Comparison of ENCODE assay signal across 8 cellular contexts in genomic region chrX:2497961-2498780, GRCh38. TPM values are rescaled to one million over a fixed set of nuclear protein-coding genes. Genes with fewer than 3 reads are reported as not detected.
DNase-seq lines count a peak whose midpoint lies in the region; ATAC-seq lines count a peak whose summit lies in the region.

No MANE protein-coding gene starts in this region.

- peak; percentile 30 for ATAC-seq in aorta (ENCODE audit: low FRiP score)

- peak overlapping the region; percentile 30 for H3K4me2 ChIP-seq in mesendoderm (ENCODE audit: low read length)

- peak overlapping the region; percentile 67 for H3K9ac ChIP-seq in mesendoderm (ENCODE audit: low read length)

- no peaks in the 10 kb centered on the region for H3K9me3 ChIP-seq in aorta (ENCODE audit: control insufficient read depth, low read length)

- H2BK15ac ChIP-seq in mesendoderm (replicated peaks; ENCODE audit: low read depth), result no peak overlapping the region

- no peak for DNase-seq in activated naive CD4-positive, alpha-beta T cell treated with anti-CD3 and anti-CD28 coated beads for 36 hours
- DNase-seq in activated naive CD4-positive, alpha-beta T cell (lab: John Stamatoyannopoulos, UW), result no peak
- DNase-seq in mesendoderm (no peak), aorta (no peak), amniotic stem cell (lab: John Stamatoyannopoulos, UW) (no peak), NOMO-1 treated with dmso at 0.1 percent for 144 hours (lab: John Stamatoyannopoulos, UW; ENCODE audit: unreplicated experiment) (no peak), COLO668 (lab: John Stamatoyannopoulos, UW; ENCODE audit: unreplicated experiment) (no peak)

- H3K36me3 Mint-ChIP-seq in activated naive CD4-positive, alpha-beta T cell treated with anti-CD3 and anti-CD28 coated beads for 36 hours (ENCODE audit: low read depth), result peaks cover 4% of the 10 kb centered on the region
- H3K36me3 Mint-ChIP-seq in dendritic cell treated with granulocyte-macrophage colony-stimulating factor and Interleukin-4, amounts not matched to agents 40 ng/mL and 50 ng/mL, for 4 days (ENCODE audit: low read depth), result peaks cover 16% of the 10 kb centered on the region

- peak overlapping the region; percentile 92 for H3K56ac ChIP-seq in mesendoderm (ENCODE audit: low read length)

- H2BK120ac ChIP-seq in mesendoderm (ENCODE audit: low read depth, low read length), result no peak overlapping the region

- no peak overlapping the region for H3K4me3 ChIP-seq in mesendoderm (ENCODE audit: low read length)
- peak overlapping the region in 1 of 2 donors; percentile 23 for H3K4me3 ChIP-seq in aorta (ENCODE audit: low read length in 2 of 2)

- no peak overlapping the region for H3K23ac ChIP-seq in mesendoderm (ENCODE audit: low read length)

- peaks cover 5% of the 10 kb centered on the region for H3K79me1 ChIP-seq in mesendoderm (ENCODE audit: low read length)

- H3K27ac ChIP-seq in mesendoderm (ENCODE audit: low read depth, low read length) (peak overlapping the region; percentile 86), aorta (ENCODE audit: low read depth in 1 of 2, low read length in 2 of 2) (peak overlapping the region in 1 of 2 donors; percentile 52)

- no peak overlapping the region for H3K4ac ChIP-seq in mesendoderm (ENCODE audit: low read depth, low read length)

- no peak overlapping the region for H2AK5ac ChIP-seq in mesendoderm (ENCODE audit: low read length)

- no peaks in the 10 kb centered on the region for H3K27me3 Mint-ChIP-seq in activated naive CD4-positive, alpha-beta T cell treated with anti-CD3 and anti-CD28 coated beads for 36 hours (ENCODE audit: low read depth)
- no peaks in the 10 kb centered on the region for H3K27me3 Mint-ChIP-seq in dendritic cell treated with granulocyte-macrophage colony-stimulating factor and Interleukin-4, amounts not matched to agents 40 ng/mL and 50 ng/mL, for 4 days

- H3K9me3 Mint-ChIP-seq in activated naive CD4-positive, alpha-beta T cell treated with anti-CD3 and anti-CD28 coated beads for 36 hours, result no peaks in the 10 kb centered on the region
- H3K9me3 Mint-ChIP-seq in dendritic cell treated with granulocyte-macrophage colony-stimulating factor and Interleukin-4, amounts not matched to agents 40 ng/mL and 50 ng/mL, for 4 days, result no peaks in the 10 kb centered on the region

- no peak overlapping the region for H4K8ac ChIP-seq in mesendoderm (ENCODE audit: low read depth, low read length)

- H3K27ac Mint-ChIP-seq in activated naive CD4-positive, alpha-beta T cell treated with anti-CD3 and anti-CD28 coated beads for 36 hours, result peak overlapping the region; percentile 2
- H3K27ac Mint-ChIP-seq in dendritic cell treated with granulocyte-macrophage colony-stimulating factor and Interleukin-4, amounts not matched to agents 40 ng/mL and 50 ng/mL, for 4 days, result peak overlapping the region; percentile 87

- CTCF ChIA-PET in activated naive CD4-positive, alpha-beta T cell treated with anti-CD3 and anti-CD28 coated beads for 36 hours (lab: Charles Lee), result no interaction called here

- intact Hi-C loops in activated naive CD4-positive, alpha-beta T cell treated with anti-CD3 and anti-CD28 coated beads for 36 hours (cut with micrococcal nuclease), result loop anchor here (1.0 kb wide), 1 partner anchor 850 kb away; no protein-coding TSS in a partner anchor
- intact Hi-C loops in dendritic cell treated with granulocyte-macrophage colony-stimulating factor and Interleukin-4, amounts not matched to agents 40 ng/mL and 50 ng/mL, for 4 days (cut with micrococcal nuclease), result loop anchor here (5.0 kb wide), 2 partner anchors 79 to 94 kb away; no protein-coding TSS in a partner anchor
- intact Hi-C loops in aorta (cut with DNase I), result no loop called here

- no peaks in the 10 kb centered on the region for H3K27me3 ChIP-seq in mesendoderm (ENCODE audit: insufficient read depth, low read length, poor library complexity)
- H3K27me3 ChIP-seq in aorta (ENCODE audit: control insufficient read depth in 1 of 2, insufficient read depth in 2 of 2, low read length in 1 of 2), result no peaks in the 10 kb centered on the region

- no peak overlapping the region for H4K5ac ChIP-seq in mesendoderm (ENCODE audit: low read length)

- H3K4me1 Mint-ChIP-seq in activated naive CD4-positive, alpha-beta T cell treated with anti-CD3 and anti-CD28 coated beads for 36 hours (ENCODE audit: low read depth), result peaks cover 26% of the 10 kb centered on the region
- peaks cover 26% of the 10 kb centered on the region for H3K4me1 Mint-ChIP-seq in dendritic cell treated with granulocyte-macrophage colony-stimulating factor and Interleukin-4, amounts not matched to agents 40 ng/mL and 50 ng/mL, for 4 days (ENCODE audit: low read depth)

- peak overlapping the region; percentile 76 for H3K4me3 Mint-ChIP-seq in activated naive CD4-positive, alpha-beta T cell treated with anti-CD3 and anti-CD28 coated beads for 36 hours
- H3K4me3 Mint-ChIP-seq in dendritic cell treated with granulocyte-macrophage colony-stimulating factor and Interleukin-4, amounts not matched to agents 40 ng/mL and 50 ng/mL, for 4 days, result peak overlapping the region; percentile 82

- no CpG with 5 or more reads among the region's 11 CpGs for WGBS in mesendoderm (ENCODE audit: extremely low coverage, insufficient coverage, low lambda C conversion rate)
- WGBS in aorta, 2 donors, result 5 to 7% methylated on average over 11 of the region's 11 CpGs

- H3K79me2 ChIP-seq in mesendoderm (ENCODE audit: control insufficient read depth, insufficient read depth, low read length), result peaks cover 44% of the 10 kb centered on the region

- H3K36me3 ChIP-seq in mesendoderm (ENCODE audit: control insufficient read depth, insufficient read depth, low read length) (peaks cover 2% of the 10 kb centered on the region), aorta (ENCODE audit: control insufficient read depth in 1 of 2, insufficient read depth in 2 of 2, low read length in 1 of 2) (no peaks in the 10 kb centered on the region)

- H2BK5ac ChIP-seq in mesendoderm (ENCODE audit: low read length), result no peak overlapping the region

- H3K4me1 ChIP-seq in mesendoderm (ENCODE audit: control insufficient read depth, low read depth, low read length) (no peaks in the 10 kb centered on the region), aorta (ENCODE audit: control insufficient read depth in 1 of 2, insufficient read depth in 2 of 2, low read length in 2 of 2) (no peaks in the 10 kb centered on the region)

- H3K18ac ChIP-seq in mesendoderm (ENCODE audit: low read length), result peak overlapping the region; percentile 69

RNA-seq across cellular contexts. Expression of gene DHRSX, which starts 2.6 kb away (rescaled TPM):
- 10 to 100 TPM; 18.8 to 21.4 TPM for total RNA-seq in activated naive CD4-positive, alpha-beta T cell treated with anti-CD3 and anti-CD28 coated beads for 36 hours
- 15.7 TPM for polyA plus RNA-seq in mesendoderm (2013, experiment 1 of 2)
- polyA plus RNA-seq in mesendoderm (2013, experiment 2 of 2), result 15.1 TPM
- 10 to 100 TPM; 15.7 to 21.8 TPM for total RNA-seq in aorta
- polyA plus RNA-seq in aorta, result 1 to 10 TPM; 6.0 to 7.7 TPM

RNA-seq across cellular contexts. Expression of gene ZBED1, which starts 2.6 kb away (rescaled TPM):
- total RNA-seq in activated naive CD4-positive, alpha-beta T cell treated with anti-CD3 and anti-CD28 coated beads for 36 hours, result 10 to 100 TPM; 18.9 to 20.6 TPM
- polyA plus RNA-seq in mesendoderm (2013, experiment 1 of 2), result 19.3 TPM
- 17.8 TPM for polyA plus RNA-seq in mesendoderm (2013, experiment 2 of 2)
- total RNA-seq in aorta, result 10 to 100 TPM; 31.3 to 33.5 TPM
- 10 to 100 TPM; 15.2 to 15.5 TPM for polyA plus RNA-seq in aorta

Comparison
In these comparisons a context has a peak if more than half of its experiments do, and no peak if none do; other contexts are left out.
1. intact Hi-C loops: an anchor here in activated naive CD4-positive, alpha-beta T cell treated with anti-CD3 and anti-CD28 coated beads for 36 hours (1.0 kb wide) and dendritic cell treated with granulocyte-macrophage colony-stimulating factor and Interleukin-4, amounts not matched to agents 40 ng/mL and 50 ng/mL, for 4 days (5.0 kb wide); none called in aorta.